ENCODE assay signal across 15 cellular contexts in genomic region chr1:172278478-172278877, GRCh38.
DNase-seq lines count a peak whose midpoint lies in the region; ATAC-seq and TF ChIP-seq lines count a peak whose summit lies in the region.
"Had no signal": no experiment of that assay in that cellular context is flagged by ENCODE, and none has a peak within 500 bp of the region (broad histone marks: within the 10 kb centered on the region; RNA-seq: fewer than 3 reads in every experiment).

No MANE protein-coding gene starts in this region.

- no peaks in the 10 kb centered on the region for H3K9me3 ChIP-seq in MG63
- H3K9me3 ChIP-seq: colonic mucosa had no signal

- no peaks in the 10 kb centered on the region for H3K36me3 ChIP-seq in MG63
- H3K36me3 ChIP-seq: colonic mucosa had no signal

- intact Hi-C loops in lower leg skin (cut with DNase I; ENCODE audit: low total_unique reads), result no loop called here
- intact Hi-C loops in posterior cingulate gyrus (cut with DNase I), result no loop called here
- intact Hi-C loops in Right ventricle myocardium superior (cut with DNase I), result no loop called here

- H3K27me3 ChIP-seq in MG63, result no peaks in the 10 kb centered on the region
- H3K27me3 ChIP-seq: colonic mucosa had no signal

- TF ChIP-seq CTCF in epithelial cell of esophagus (IDR thresholded peaks at IDR 0.05; ENCODE audit: insufficient read depth, low read depth, low read length, missing control alignments) (no peak), lower leg skin (IDR thresholded peaks at IDR 0.05) (no peak)

- 40 to 58% methylated on average over 1 of the region's 1 CpG for WGBS in lower leg skin, 2 donors

- no peak for ATAC-seq in HG03460 (IDR thresholded peaks at IDR 0.05; ENCODE audit: unreplicated experiment)
- ATAC-seq in Right ventricle myocardium superior (ENCODE audit: poor library complexity), result no peak
- ATAC-seq: stimulated activated effector memory CD8-positive, alpha-beta T cell treated with anti-CD3 and anti-CD28 coated beads, Interleukin-12 subunit alpha, Interleukin-12 subunit beta, amount 100 ng/mL, for 72 hours had no signal

- TF ChIP-seq POLR2A in lower leg skin (IDR thresholded peaks at IDR 0.05), result no peak

- H3K4me3 ChIP-seq in MG63 (no peak overlapping the region), epithelial cell of esophagus (ENCODE audit: low read length) (no peak overlapping the region), lower leg skin (ENCODE audit: low read depth, poor library complexity, severe bottlenecking) (no peak overlapping the region)
- H3K4me3 ChIP-seq: colonic mucosa had no signal

- DNase-seq in AG08395 (ENCODE audit: low spot score), result peak; percentile 63
- peak; percentile 25 for DNase-seq in MG63
- DNase-seq in epithelial cell of esophagus (ENCODE audit: low read depth), result peak; percentile 85
- peak; percentile 6 for DNase-seq in medulla oblongata (ENCODE audit: extremely low spot score)
- DNase-seq in lower leg skin (ENCODE audit: low spot score in 2 of 2), result no peak
- DNase-seq in posterior cingulate gyrus, result no peak
- DNase-seq in Right ventricle myocardium superior, result no peak
- DNase-seq: activated B cell treated with CpG ODN at 0.5 μM for 24 hours; colonic mucosa; NCI-H1092; NCI-H524 treated with DMSO at 0.1 percent for 48 hours; SHP77; stimulated activated CD4-positive, alpha-beta T cell treated with anti-CD3 and anti-CD28 coated beads, Interleukin-15, amount 100 ng/mL, for 24 hours had no signal

Comparison
In these comparisons a context has a peak if more than half of its experiments do, and no peak if none do; other contexts are left out.
1. DNase-seq: peak in AG08395 (single experiment), MG63 (single experiment), epithelial cell of esophagus (single experiment) and medulla oblongata (single experiment); none in lower leg skin (0 of 2), posterior cingulate gyrus (0 of 10) and Right ventricle myocardium superior (single experiment).